ENCODE assay signal across 27 cellular contexts in genomic region chr10:17141504-17142229, GRCh38.
"Had no signal": no experiment of that assay in that cellular context is flagged by ENCODE, and none has a peak within 500 bp of the region (broad histone marks: within the 10 kb centered on the region; RNA-seq: fewer than 3 reads in every experiment).

No MANE protein-coding gene starts in this region.

- H3K4me1 ChIP-seq: adrenal gland, gastroesophageal sphincter, left ventricle myocardium inferior, sigmoid colon, upper lobe of right lung had no signal

- DNase-seq: activated CD4-positive, alpha-beta T cell treated with anti-CD3 and anti-CD28 coated beads, Interleukin-2, amount 50 U/mL, for 48 hours; activated CD8-positive, alpha-beta memory T cell treated with anti-CD3 and anti-CD28 coated beads, Interleukin-2, amount 50 U/mL, for 48 hours; activated effector memory CD4-positive, alpha-beta T cell treated with Interleukin-2 at 50 U/mL for 16 hours; activated naive CD4-positive, alpha-beta T cell treated with anti-CD3 and anti-CD28 coated beads, Interleukin-2, amount 50 U/mL, for 16 hours; activated T-cell treated with anti-CD3 and anti-CD28 coated beads, Interleukin-2, amount 50 U/mL, for 48 hours; adrenal gland; cortex of kidney; endodermal cell; head of caudate nucleus; hypothalamus; left ventricle myocardium inferior; retina; sigmoid colon; stimulated activated CD4-positive, alpha-beta T cell treated with anti-CD3 and anti-CD28 coated beads, Interleukin-2, amount 100 ng/mL, for 48 hours; stimulated activated CD8-positive, alpha-beta memory T cell treated with anti-CD3 and anti-CD28 coated beads, Interleukin-4, amount 100 ng/mL, for 48 hours; stimulated activated naive B cell treated with anti-CD40 and anti-IgM and Interleukin-4, amounts not matched to agents 10 μg/mL and 1 μg/mL and 100 μg/mL, for 72 hours; T-helper 1 cell; T-helper 9 cell; upper lobe of right lung had no signal

- H3K36me3 Mint-ChIP-seq: WTC11 had no signal

- H3K4me3 ChIP-seq: adrenal gland, gastroesophageal sphincter, left ventricle myocardium inferior, sigmoid colon, smooth muscle cell, upper lobe of right lung had no signal

- H3K27me3 ChIP-seq: adrenal gland, gastroesophageal sphincter, sigmoid colon, upper lobe of right lung had no signal

- H3K27ac ChIP-seq: adrenal gland, epithelial cell of prostate, gastroesophageal sphincter, left ventricle myocardium inferior, sigmoid colon, upper lobe of right lung had no signal

- H3K9me3 Mint-ChIP-seq: endodermal cell; natural killer cell treated with Interleukin-12 subunit alpha and Interleukin-12 subunit beta and Interleukin-15 and Interleukin-18, amount 100 ng/mL, for 72 hours; WTC11 had no signal

- H3K27ac Mint-ChIP-seq: endodermal cell; mesothelial cell of epicardium; progenitor cell of endocrine pancreas; stimulated activated naive B cell treated with anti-CD40 and anti-IgM and Interleukin-4, amounts not matched to agents 10 μg/mL and 1 μg/mL and 100 μg/mL, for 72 hours; WTC11 had no signal

- H3K4me3 Mint-ChIP-seq: endodermal cell; mesothelial cell of epicardium; natural killer cell treated with Interleukin-12 subunit alpha and Interleukin-12 subunit beta and Interleukin-15 and Interleukin-18, amount 100 ng/mL, for 72 hours; stimulated activated naive B cell treated with anti-CD40 and anti-IgM and Interleukin-4, amounts not matched to agents 10 μg/mL and 1 μg/mL and 100 μg/mL, for 72 hours; WTC11 had no signal

- FAIRE-seq: astrocyte had no signal

- H3K4me1 Mint-ChIP-seq: stimulated activated naive B cell treated with anti-CD40 and anti-IgM and Interleukin-4, amounts not matched to agents 10 μg/mL and 1 μg/mL and 100 μg/mL, for 72 hours had no signal

- H3K9me3 ChIP-seq: adrenal gland, gastroesophageal sphincter, left ventricle myocardium inferior, sigmoid colon, upper lobe of right lung had no signal

- ATAC-seq: gastroesophageal sphincter; natural killer cell treated with Interleukin-12 subunit alpha and Interleukin-12 subunit beta and Interleukin-15 and Interleukin-18, amount 100 ng/mL, for 72 hours; stimulated activated naive B cell treated with anti-CD40 and anti-IgM and Interleukin-4, amounts not matched to agents 10 μg/mL and 1 μg/mL and 100 μg/mL, for 72 hours; upper lobe of right lung; WTC11 had no signal

- H3K36me3 ChIP-seq: adrenal gland, gastroesophageal sphincter, left ventricle myocardium inferior, sigmoid colon, upper lobe of right lung had no signal

- H3K4me2 ChIP-seq: smooth muscle cell had no signal
